ENCODE assay signal across 20 cellular contexts in genomic region chr1:245046764-245047163, GRCh38.
DNase-seq lines count a peak whose midpoint lies in the region; ATAC-seq, FAIRE-seq and TF ChIP-seq lines count a peak whose summit lies in the region.
"Had no signal": no experiment of that assay in that cellular context is flagged by ENCODE, and none has a peak within 500 bp of the region (broad histone marks: within the 10 kb centered on the region; RNA-seq: fewer than 3 reads in every experiment).

No MANE protein-coding gene starts in this region.

- H3K4me1 ChIP-seq in duodenal mucosa (ENCODE audit: control insufficient read depth in 1 of 2, insufficient read depth in 2 of 2, low read length in 2 of 2) (peaks cover 15 to 26% of the 10 kb centered on the region in 2 donors), pancreas (peaks cover 3 to 12% (median 10%) of the 10 kb centered on the region in 3 donors)

- no peak overlapping the region for H3K27ac ChIP-seq in duodenal mucosa (ENCODE audit: low read depth, low read length)
- peak overlapping the region; percentile 33 to 59 (median 52) for H3K27ac ChIP-seq in pancreas
- H3K27ac ChIP-seq: lower lobe of right lung, parathyroid adenoma had no signal

- in situ Hi-C loops in G401 (cut with HindIII; ENCODE audit: low sequenced_read_pairs) = no loop called here

- H3K9ac ChIP-seq in duodenal mucosa (ENCODE audit: low read depth in 1 of 2, low read length in 2 of 2) = peak overlapping the region; percentile 55 to 60
- H3K9ac ChIP-seq: parathyroid adenoma had no signal

- 15 to 18% methylated on average over 11 of the region's 11 CpGs for WGBS in pancreas, 2 donors

- DNase-seq in G401 (ENCODE audit: low spot score) (peak; percentile 83), NCI-H2107 (lab: John Stamatoyannopoulos, UW) (peak; percentile 30), pancreas (peak in 5 of 6 donors; percentile 41 to 66 (median 48)), left lobe of liver (ENCODE audit: low spot score) (no peak)
- DNase-seq: activated CD4-positive, alpha-beta T cell treated with anti-CD3 and anti-CD28 coated beads, Interleukin-2, amount 10 ng/mL, durations not matched to agents 7 days and 5 days; activated naive CD4-positive, alpha-beta T cell; AML-193; anterior cingulate cortex; COR-L47; Kasumi-1; lower lobe of right lung; NCI-H1694; stimulated activated CD4-positive, alpha-beta T cell treated with anti-CD3 and anti-CD28 coated beads, Interleukin-2, amount 100 ng/mL, for 48 hours had no signal

- peak; percentile 76 to 81 (median 79) for ATAC-seq in pancreas
- no peak for ATAC-seq in HG03521 (IDR thresholded peaks at IDR 0.05; ENCODE audit: unreplicated experiment)
- ATAC-seq in left lobe of liver = no peak
- ATAC-seq in HG02571 (IDR thresholded peaks at IDR 0.05; ENCODE audit: unreplicated experiment) = no peak
- ATAC-seq: lower lobe of right lung had no signal

- H3K9me3 ChIP-seq in duodenal mucosa (ENCODE audit: control insufficient read depth in 1 of 2, low read length in 2 of 2) (no peaks in the 10 kb centered on the region), pancreas (no peaks in the 10 kb centered on the region)
- H3K9me3 ChIP-seq: lower lobe of right lung had no signal

- no peak for TF ChIP-seq CTCF in pancreas (IDR thresholded peaks at IDR 0.05)

- H3K27me3 ChIP-seq in duodenal mucosa (ENCODE audit: control insufficient read depth in 1 of 2, insufficient read depth in 2 of 2, low read length in 2 of 2) (no peaks in the 10 kb centered on the region), pancreas (no peaks in the 10 kb centered on the region)

- H3K36me3 ChIP-seq in duodenal mucosa (ENCODE audit: control insufficient read depth in 1 of 2, insufficient read depth in 2 of 2, low read length in 2 of 2) (no peaks in the 10 kb centered on the region), pancreas (no peaks in the 10 kb centered on the region)
- H3K36me3 ChIP-seq: lower lobe of right lung had no signal

- no peak for FAIRE-seq in pancreas (lab: Jason Lieb, UNC)
- FAIRE-seq: colon, frontal cortex, RCC 7860 had no signal

- peak overlapping the region; percentile 57 to 65 for H3K4me3 ChIP-seq in duodenal mucosa (ENCODE audit: low read depth in 1 of 2, low read length in 2 of 2)
- H3K4me3 ChIP-seq in pancreas = peak overlapping the region in 1 of 4 donors; percentile 2
- H3K4me3 ChIP-seq: lower lobe of right lung had no signal

- intact Hi-C loops in pancreas (cut with DNase I) = loop anchor here in 1 of 3 donors (5.0 kb wide), 1 partner anchor 244 kb away; no protein-coding TSS in a partner anchor

Comparison
In these comparisons a context has a peak if more than half of its experiments do, and no peak if none do; other contexts are left out.
1. ATAC-seq: peak in pancreas (4 of 4); none in HG03521 (single experiment), left lobe of liver (single experiment) and HG02571 (single experiment).